ENCODE assay signal across 8 cellular contexts in genomic region chrX:120251471-120252011, GRCh38. TPM values are rescaled to one million over a fixed set of nuclear protein-coding genes. Genes with fewer than 3 reads are reported as not detected.
DNase-seq lines count a peak whose midpoint lies in the region; ATAC-seq and TF ChIP-seq lines count a peak whose summit lies in the region.

No MANE protein-coding gene starts in this region.

- H3K27me3 Mint-ChIP-seq in Caco-2 (ENCODE audit: insufficient read depth, unreplicated experiment), result no peaks in the 10 kb centered on the region

- peak overlapping the region; percentile 99 for H3K27ac Mint-ChIP-seq in Caco-2 (ENCODE audit: unreplicated experiment)

- BruUV-seq in Caco-2 (replicated peaks; lab: Mats Ljungman, UMichigan), result TSS peak; percentile 52

- H3K36me3 Mint-ChIP-seq in Caco-2 (ENCODE audit: insufficient read depth, unreplicated experiment), result peaks cover 14% of the 10 kb centered on the region

- DNase-seq in Caco-2 (peak; percentile 30 to 49), HT1080 (ENCODE audit: low read depth) (peak; percentile 21), SW480 (ENCODE audit: low spot score) (peak; percentile 35), kidney tubule cell (ENCODE audit: low spot score) (peak; percentile 22)
- peak; percentile 8 for DNase-seq in central memory CD4-positive, alpha-beta T cell
- peak; percentile 4 for DNase-seq in stimulated activated CD4-positive, alpha-beta T cell treated with anti-CD3 and anti-CD28 coated beads, Interleukin-4, amount 100 ng/mL, for 1 hour

- no peaks in the 10 kb centered on the region for H3K9me3 ChIP-seq in Caco-2

- H3K27me3 ChIP-seq in Caco-2 (replicated peaks; ENCODE audit: control insufficient read depth, insufficient read depth, low read length), result no peaks in the 10 kb centered on the region

- intact Hi-C loops in Caco-2 (cut with micrococcal nuclease; ENCODE audit: unreplicated experiment), result loop anchor here (2.0 to 5.0 kb wide), 3 partner anchors 65 to 269 kb away; partner anchors contain the start of gene LAMP2

- POLR2A ChIA-PET in Caco-2 (lab: Charles Lee), result no interaction called here

- ATAC-seq in HG03159 (IDR thresholded peaks at IDR 0.05; ENCODE audit: unreplicated experiment), result no peak
- no peak for ATAC-seq in HG03175 (IDR thresholded peaks at IDR 0.05; ENCODE audit: unreplicated experiment)

- CTCF ChIA-PET in Caco-2 (lab: Charles Lee), result interaction anchor here (1.1 kb wide), 1 partner anchor 22 kb away, joined by 5 read pairs; no protein-coding TSS in a partner anchor

- H3K4me3 ChIP-seq in Caco-2 (ENCODE audit: low read depth, low read length), result peak overlapping the region; percentile 71

- H3K4me1 Mint-ChIP-seq in Caco-2 (ENCODE audit: low read depth, unreplicated experiment), result no peaks in the 10 kb centered on the region

- no peaks in the 10 kb centered on the region for H3K36me3 ChIP-seq in Caco-2 (ENCODE audit: control insufficient read depth, insufficient read depth, low read length)

- H3K4me3 Mint-ChIP-seq in Caco-2 (ENCODE audit: unreplicated experiment), result peak overlapping the region; percentile 97

- no peaks in the 10 kb centered on the region for H3K9me3 Mint-ChIP-seq in Caco-2 (ENCODE audit: unreplicated experiment)

- no peaks in the 10 kb centered on the region for H3K4me1 ChIP-seq in Caco-2

- no peak for TF ChIP-seq CTCF in Caco-2 (IDR thresholded peaks at IDR 0.05; ENCODE audit: insufficient read depth in 1 of 2, low read depth in 1 of 2, low read length in 1 of 2, severe bottlenecking in 1 of 2, unreplicated experiment in 1 of 2)

RNA-seq across cellular contexts. Expression of gene ZBTB33, which starts 0.9 kb away (rescaled TPM):
- 16.5 and 17.2 TPM in 2 replicates for total RNA-seq in Caco-2 (2022)
- 9.4 and 12.3 TPM in 2 replicates for total RNA-seq in HT1080 (2014; rRNA removed; shearing (Covaris generic))
- 11.1 and 13.2 TPM in 2 replicates for polyA plus RNA-seq in HT1080 (2015; cell fraction: cytosol; rRNA removed)
- polyA plus RNA-seq in HT1080 (2015; cell fraction: nucleus; rRNA removed), result 18.8 and 19.4 TPM in 2 replicates

RNA-seq across cellular contexts. Expression of gene TMEM255A, which starts 59.7 kb away (rescaled TPM):
- 2.9 and 3.8 TPM in 2 replicates for total RNA-seq in Caco-2 (2022)
- total RNA-seq in HT1080 (2014; rRNA removed; shearing (Covaris generic)), result 0.03 TPM in 1 of 2 replicates, not detected in the other
- 0.32 and 0.41 TPM in 2 replicates for polyA plus RNA-seq in HT1080 (2015; cell fraction: cytosol; rRNA removed)
- polyA plus RNA-seq in HT1080 (2015; cell fraction: nucleus; rRNA removed), result 0.08 and 0.35 TPM in 2 replicates
